Comparison of ENCODE assay signal across 9 cellular contexts in the genomic region with DNA sequence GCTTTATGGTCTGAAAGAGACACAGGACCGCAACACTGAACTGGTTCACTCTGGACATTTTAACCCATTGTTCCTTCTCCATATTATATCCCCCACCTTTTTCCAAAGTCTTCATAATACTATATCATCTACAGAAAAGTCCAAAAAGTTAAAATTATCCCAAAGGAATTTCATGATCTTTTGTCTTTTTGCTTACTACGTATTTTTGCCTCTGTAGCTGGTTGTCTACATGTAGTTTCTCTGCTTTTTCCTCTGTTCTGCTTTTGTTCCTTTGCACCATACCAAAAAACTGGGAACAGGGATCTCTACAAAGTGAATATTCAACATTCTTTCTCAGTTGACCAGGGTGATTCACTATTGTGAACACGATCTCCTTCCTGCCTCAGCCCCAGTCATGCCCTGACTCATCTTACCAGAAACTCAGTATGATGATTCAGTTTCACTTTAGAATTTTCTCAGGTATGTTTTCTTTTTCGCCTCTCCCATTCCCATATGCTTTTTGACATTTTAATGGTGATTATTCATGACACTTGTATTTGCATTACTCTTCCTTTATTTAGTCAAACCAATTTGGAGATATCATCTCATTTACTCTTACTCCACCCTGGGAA.
A peak's percentile ranks its signal among the peaks of the same experiment; 100 is the strongest.
DNase-seq lines count a peak whose midpoint lies in the region; ATAC-seq, FAIRE-seq and TF ChIP-seq lines count a peak whose summit lies in the region.
"Had no signal": no experiment of that assay in that cellular context is flagged by ENCODE, and none has a peak within 500 bp of the region (broad histone marks: within the 10 kb centered on the region; RNA-seq: fewer than 3 reads in every experiment).

No MANE protein-coding gene starts in this region.

- CTCF ChIA-PET in GM10248 (lab: Yijun Ruan, JAX) = no interaction called here

- POLR2A ChIA-PET in GM10248 (lab: Yijun Ruan, JAX) = no interaction called here

- peak overlapping the region in 1 of 2 donors; percentile 24 for H3K4me3 ChIP-seq in cardiac fibroblast (replicated peaks in 1 of 2; ENCODE audit: low read depth in 2 of 2, low read length in 2 of 2)
- peak overlapping the region; percentile 16 for H3K4me3 ChIP-seq in skeletal muscle cell (ENCODE audit: low read depth, low read length)

- DNase-seq in GM10248 (ENCODE audit: extremely low spot score) (peak; percentile 32), RCC 7860 (ENCODE audit: low spot score) (peak; percentile 73), cardiac fibroblast (ENCODE audit: low read depth in 2 of 2) (peak; percentile 69 to 92), skeletal muscle cell (ENCODE audit: low read depth) (peak; percentile 59), midbrain (lab: John Stamatoyannopoulos, UW) (no peak)
- DNase-seq: NCI-H1694 treated with DMSO at 0.1 percent for 48 hours had no signal

- TF ChIP-seq CTCF in GM10248 (IDR thresholded peaks at IDR 0.05; ENCODE audit: control extremely low read depth, extremely low read depth, low read depth, missing control alignments) (no peak), cardiac fibroblast (IDR thresholded peaks at IDR 0.05; ENCODE audit: low read depth, low read length) (no peak)

- peak; percentile 94 for FAIRE-seq in RCC 7860 (lab: Jason Lieb, UNC)

- ATAC-seq in HG03175 (IDR thresholded peaks at IDR 0.05; ENCODE audit: unreplicated experiment) = no peak
- ATAC-seq in GM18498 (IDR thresholded peaks at IDR 0.05; ENCODE audit: unreplicated experiment) = no peak
- no peak for ATAC-seq in GM21381 (IDR thresholded peaks at IDR 0.05; ENCODE audit: unreplicated experiment)
